ENCODE assay signal across 9 cellular contexts in the genomic region with DNA sequence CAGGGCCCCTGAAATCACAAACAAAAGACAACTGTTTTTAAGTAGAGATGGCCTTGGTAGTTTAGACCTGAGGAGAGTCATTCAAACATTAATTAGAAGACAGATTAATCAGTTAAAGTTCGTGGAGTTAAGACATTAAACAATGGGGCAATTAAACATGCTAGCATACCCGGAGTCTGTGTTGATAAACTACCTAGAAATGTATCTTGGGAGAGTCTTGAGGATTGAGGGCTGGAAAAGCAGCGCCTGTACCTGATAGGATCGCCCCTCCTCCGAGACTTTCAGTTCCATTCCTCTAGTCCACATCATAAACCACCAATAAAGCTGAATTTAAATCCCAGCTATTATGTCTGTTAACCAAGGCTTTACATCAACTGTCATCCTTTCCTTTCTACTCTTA. TPM values are rescaled to one million over a fixed set of nuclear protein-coding genes. Genes with fewer than 3 reads are reported as not detected.
DNase-seq lines count a peak whose midpoint lies in the region; ATAC-seq and TF ChIP-seq lines count a peak whose summit lies in the region.
"Had no signal": no experiment of that assay in that cellular context is flagged by ENCODE, and none has a peak within 500 bp of the region (broad histone marks: within the 10 kb centered on the region; RNA-seq: fewer than 3 reads in every experiment).

No MANE protein-coding gene starts in this region.

- H3K9me3 ChIP-seq in ascending aorta (no peaks in the 10 kb centered on the region), right lobe of liver (no peaks in the 10 kb centered on the region), thoracic aorta (no peaks in the 10 kb centered on the region)

- peaks cover 41% of the 10 kb centered on the region for H3K4me1 Mint-ChIP-seq in activated T-cell treated with anti-CD3 and anti-CD28 coated beads, Interleukin-2, amount 50 U/mL, for 24 hours (ENCODE audit: low read depth)

- no peaks in the 10 kb centered on the region for H3K27me3 ChIP-seq in ascending aorta
- H3K27me3 ChIP-seq in right lobe of liver: no peaks in the 10 kb centered on the region
- H3K27me3 ChIP-seq in thoracic aorta (replicated peaks; ENCODE audit: insufficient read depth): no peaks in the 10 kb centered on the region

- TF ChIP-seq CTCF in ascending aorta (IDR thresholded peaks at IDR 0.05) (no peak), right lobe of liver (IDR thresholded peaks at IDR 0.05) (no peak), thoracic aorta (IDR thresholded peaks at IDR 0.05) (no peak)

- H3K4me1 ChIP-seq in ascending aorta (peaks cover 2 to 4% of the 10 kb centered on the region in 2 donors), right lobe of liver (peaks cover 0 to 21% (median 2%) of the 10 kb centered on the region in 4 donors), thoracic aorta (ENCODE audit: control insufficient read depth in 1 of 2, low read depth in 2 of 2) (peaks cover 7 to 21% of the 10 kb centered on the region in 2 donors)

- no peak for DNase-seq in activated T-cell treated with anti-CD3 and anti-CD28 coated beads, Interleukin-2, amount 50 U/mL, for 24 hours
- DNase-seq in activated T-cell treated with anti-CD3 and anti-CD28 coated beads, Interleukin-2, amount 50 U/mL, for 1 hour: no peak
- DNase-seq in ascending aorta (ENCODE audit: low spot score in 2 of 2) (no peak), right lobe of liver (no peak), thoracic aorta (ENCODE audit: low spot score) (no peak), COLO829 (ENCODE audit: low spot score) (no peak)
- DNase-seq: activated naive CD4-positive, alpha-beta T cell treated with anti-CD3 and anti-CD28 coated beads, Interleukin-2, amount 50 U/mL, for 16 hours had no signal

- no peaks in the 10 kb centered on the region for H3K36me3 ChIP-seq in ascending aorta
- H3K36me3 ChIP-seq in right lobe of liver: no peaks in the 10 kb centered on the region
- H3K36me3 ChIP-seq in thoracic aorta: no peaks in the 10 kb centered on the region

- no peaks in the 10 kb centered on the region for H3K27me3 Mint-ChIP-seq in activated T-cell treated with anti-CD3 and anti-CD28 coated beads, Interleukin-2, amount 50 U/mL, for 24 hours

- peak overlapping the region; percentile 26 for H3K27ac Mint-ChIP-seq in activated T-cell treated with anti-CD3 and anti-CD28 coated beads, Interleukin-2, amount 50 U/mL, for 24 hours

- TF ChIP-seq POLR2A in right lobe of liver (IDR thresholded peaks at IDR 0.05): no peak

- H3K27ac ChIP-seq in ascending aorta (peak overlapping the region; percentile 94 to 96), right lobe of liver (peak overlapping the region; percentile 68 to 97 (median 95)), thoracic aorta (peak overlapping the region; percentile 74 to 89)

- 63% methylated on average over 5 of the region's 5 CpGs for WGBS in right lobe of liver (ENCODE audit: insufficient coverage, low coverage, low lambda C conversion rate, missing lambda C conversion rate)

- peak overlapping the region; percentile 93 for H3K4me3 ChIP-seq in ascending aorta
- H3K4me3 ChIP-seq in right lobe of liver: peak overlapping the region; percentile 83 to 94 (median 91)
- peak overlapping the region; percentile 98 for H3K4me3 ChIP-seq in thoracic aorta

- ATAC-seq in right lobe of liver (no peak), thoracic aorta (ENCODE audit: insufficient number of reproducible peaks, low FRiP score, low read depth) (no peak), GM18873 (IDR thresholded peaks at IDR 0.05; ENCODE audit: low FRiP score, unreplicated experiment) (no peak), esophagus mucosa (no peak)

- peaks cover 18% of the 10 kb centered on the region for H3K36me3 Mint-ChIP-seq in activated T-cell treated with anti-CD3 and anti-CD28 coated beads, Interleukin-2, amount 50 U/mL, for 24 hours (ENCODE audit: low read depth)

- peak overlapping the region; percentile 89 for H3K4me3 Mint-ChIP-seq in activated T-cell treated with anti-CD3 and anti-CD28 coated beads, Interleukin-2, amount 50 U/mL, for 24 hours

- intact Hi-C loops in ascending aorta (cut with DNase I) (loop anchor here (1.0 to 10.0 kb wide), 6 partner anchors 56 to 1023 kb away; partner anchors contain the start of genes DNAI7, ETFRF1, RASSF8 and SSPN), right lobe of liver (cut with DNase I) (no loop called here)

- no peaks in the 10 kb centered on the region for H3K9me3 Mint-ChIP-seq in activated T-cell treated with anti-CD3 and anti-CD28 coated beads, Interleukin-2, amount 50 U/mL, for 24 hours

RNA-seq across cellular contexts. Expression of gene KRAS, which starts 1.0 kb away (rescaled TPM):
- total RNA-seq in ascending aorta (9.8 TPM), right lobe of liver (10 to 100 TPM; 10.1 to 28.8 (median 10.9) TPM), thoracic aorta (10 to 100 TPM; 16.2 to 19.0 TPM), esophagus mucosa (26.7 TPM)

RNA-seq across cellular contexts. Expression of gene ETFRF1, which starts 56.7 kb away (rescaled TPM):
- total RNA-seq in ascending aorta: 0.85 TPM
- 10 to 100 TPM; 29.9 to 50.2 (median 38.2) TPM for total RNA-seq in right lobe of liver
- 10 to 100 TPM; 21.8 to 39.1 TPM for total RNA-seq in thoracic aorta
- total RNA-seq in esophagus mucosa: 13.1 TPM

RNA-seq across cellular contexts. Expression of gene DNAI7, which starts 56.8 kb away (rescaled TPM):
- not detected for total RNA-seq in ascending aorta
- total RNA-seq in right lobe of liver: under 1 TPM in 1 of 6 experiments, not detected in 5; 0.39 TPM
- not detected for total RNA-seq in thoracic aorta
- total RNA-seq in esophagus mucosa: not detected
